10 cellular contexts compared by ENCODE assay signal in genomic region chr4:5206391-5206790, GRCh38.
A peak's percentile ranks its signal among the peaks of the same experiment; 100 is the strongest.
DNase-seq lines count a peak whose midpoint lies in the region; ATAC-seq and TF ChIP-seq lines count a peak whose summit lies in the region.
"Had no signal": no experiment of that assay in that cellular context is flagged by ENCODE, and none has a peak within 500 bp of the region (broad histone marks: within the 10 kb centered on the region; RNA-seq: fewer than 3 reads in every experiment).

No MANE protein-coding gene starts in this region.

- no peaks in the 10 kb centered on the region for H3K9me3 ChIP-seq in SJSA1 (replicated peaks)
- no peaks in the 10 kb centered on the region for H3K9me3 ChIP-seq in stomach

- H3K4me1 ChIP-seq in SJSA1 (replicated peaks) (peaks cover 11% of the 10 kb centered on the region), stomach (no peaks in the 10 kb centered on the region)

- H3K4me3 ChIP-seq in SJSA1: no peak overlapping the region
- H3K4me3 ChIP-seq in stomach: no peak overlapping the region

- WGBS in stomach, 5 donors: 76 to 88% (median 81%) methylated on average over 9 of the region's 9 CpGs

- no peak for TF ChIP-seq EP300 in stomach (IDR thresholded peaks at IDR 0.05)

- no peak for TF ChIP-seq CTCF in stomach (IDR thresholded peaks at IDR 0.05)

- H3K27me3 ChIP-seq in SJSA1 (replicated peaks): no peaks in the 10 kb centered on the region
- H3K27me3 ChIP-seq in stomach: no peaks in the 10 kb centered on the region

- intact Hi-C loops in stomach (cut with DNase I; ENCODE audit: low total_unique reads): no loop called here

- ATAC-seq in GM19463 (IDR thresholded peaks at IDR 0.05; ENCODE audit: unreplicated experiment): no peak
- no peak for ATAC-seq in GM21717 (IDR thresholded peaks at IDR 0.05; ENCODE audit: unreplicated experiment)

- peak; percentile 79 for DNase-seq in DMS153 (lab: John Stamatoyannopoulos, UW)
- DNase-seq in DMS153 treated with DMSO at 0.1 percent for 48 hours (lab: John Stamatoyannopoulos, UW; ENCODE audit: unreplicated experiment): no peak
- DNase-seq in SJSA1 (ENCODE audit: low read depth in 1 of 2, low spot score in 2 of 2): peak; percentile 48 to 58
- peak; percentile 74 for DNase-seq in glomerular visceral epithelial cell (ENCODE audit: extremely low spot score)
- DNase-seq in substantia nigra (lab: John Stamatoyannopoulos, UW): peak in 40 of 49 donors; percentile 8 to 68 (median 42)
- no peak for DNase-seq in stomach
- DNase-seq: SHP77 treated with DMSO at 0.1 percent for 48 hours had no signal

- TF ChIP-seq POLR2A in stomach (IDR thresholded peaks at IDR 0.05): no peak

- H3K36me3 ChIP-seq in SJSA1 (no peaks in the 10 kb centered on the region), stomach (no peaks in the 10 kb centered on the region)

- H3K27ac ChIP-seq in SJSA1 (no peak overlapping the region), substantia nigra (ENCODE audit: low read depth, low read length, poor library complexity, severe bottlenecking) (peak overlapping the region; percentile 37), stomach (no peak overlapping the region)
- H3K27ac ChIP-seq: 22Rv1 had no signal

Comparison
In these comparisons a context has a peak if more than half of its experiments do, and no peak if none do; other contexts are left out.
1. DNase-seq: peak in DMS153 (single experiment), SJSA1 (2 of 2), glomerular visceral epithelial cell (single experiment) and substantia nigra (40 of 49); none in DMS153 treated with DMSO at 0.1 percent for 48 hours (single experiment) and stomach (single experiment).